Comparison of ENCODE assay signal across 10 cellular contexts in the genomic region with DNA sequence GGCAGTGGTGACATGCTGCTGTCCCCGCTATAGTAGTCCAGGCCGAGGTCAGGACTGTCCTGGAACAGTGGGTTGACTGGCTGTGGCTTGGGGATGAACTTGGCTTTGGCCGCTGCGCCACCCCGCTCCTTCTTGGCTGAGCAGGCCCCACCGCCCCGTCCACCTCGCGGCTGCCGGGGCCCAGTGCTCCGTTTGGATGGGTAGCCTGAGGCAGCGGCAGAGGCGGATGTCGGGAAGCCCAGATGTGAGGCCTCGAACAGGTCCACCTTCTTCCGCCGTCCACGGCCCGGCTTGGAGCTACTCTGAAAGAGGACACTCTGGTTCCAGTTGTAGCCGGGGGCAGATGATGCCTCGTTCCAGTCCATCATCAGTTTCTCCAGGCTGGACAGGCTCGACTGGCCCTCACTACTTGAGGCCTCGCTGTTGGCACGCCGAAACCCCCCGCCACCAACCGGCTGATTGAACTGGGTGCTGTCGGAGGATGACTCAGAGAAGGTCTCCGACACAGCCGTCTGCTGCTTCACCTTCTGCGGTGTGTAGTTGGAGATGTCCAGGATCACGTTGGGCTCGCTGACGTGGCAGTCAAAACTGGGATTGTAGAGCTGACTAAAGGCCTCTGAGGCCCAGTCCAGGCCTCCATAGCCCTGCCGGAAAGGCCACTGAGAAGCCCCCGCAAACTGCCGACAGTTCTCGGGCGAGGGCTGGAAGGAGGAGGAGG.
"Had no signal": no experiment of that assay in that cellular context is flagged by ENCODE, and none has a peak within 500 bp of the region (broad histone marks: within the 10 kb centered on the region; RNA-seq: fewer than 3 reads in every experiment).

No MANE protein-coding gene starts in this region.

- H3K79me2 ChIP-seq: parathyroid adenoma had no signal

- H3K9ac ChIP-seq: neural progenitor cell, parathyroid adenoma had no signal

- H3K4me3 ChIP-seq: neural progenitor cell had no signal

- H3K36me3 ChIP-seq: neural progenitor cell had no signal

- FAIRE-seq: islet of Langerhans had no signal

- H3K27me3 ChIP-seq: neural progenitor cell had no signal

- H3K4me2 ChIP-seq: neural progenitor cell had no signal

- DNase-seq: activated B cell treated with CpG ODN at 0.5 μM for 24 hours; activated CD4-positive, alpha-beta T cell treated with anti-CD3 and anti-CD28 coated beads, Interleukin-2, amount 10 ng/mL, durations not matched to agents 7 days and 5 days; activated naive CD4-positive, alpha-beta T cell treated with anti-CD3 and anti-CD28 coated beads for 36 hours; activated T-cell treated with anti-CD3 and anti-CD28 coated beads for 4 hours; erythroblast had no signal

- H3K27ac ChIP-seq: neural progenitor cell, parathyroid adenoma had no signal

- H2AFZ ChIP-seq: neural progenitor cell, parathyroid adenoma had no signal

- ATAC-seq: activated T-helper 17 cell treated with anti-CD3 and anti-CD28 coated beads, Interleukin-2, amount 50 U/mL, for 72 hours; stimulated activated effector memory CD8-positive, alpha-beta T cell treated with anti-CD3 and anti-CD28 coated beads, Interleukin-12 subunit alpha, Interleukin-12 subunit beta, amount 100 ng/mL, for 72 hours had no signal

- H3K4me1 ChIP-seq: neural progenitor cell, parathyroid adenoma had no signal
